21 cellular contexts compared by ENCODE assay signal in genomic region chr11:3986301-3986700, GRCh38.
DNase-seq lines count a peak whose midpoint lies in the region; ATAC-seq and TF ChIP-seq lines count a peak whose summit lies in the region.
"Had no signal": no experiment of that assay in that cellular context is flagged by ENCODE, and none has a peak within 500 bp of the region (broad histone marks: within the 10 kb centered on the region; RNA-seq: fewer than 3 reads in every experiment).

No MANE protein-coding gene starts in this region.

- H3K9me3 ChIP-seq in CD4-positive, CD25-positive, alpha-beta regulatory T cell (ENCODE audit: control insufficient read depth in 2 of 2, low read length in 2 of 2) = no peaks in the 10 kb centered on the region
- H3K9me3 ChIP-seq in CD4-positive, alpha-beta memory T cell (ENCODE audit: control insufficient read depth in 1 of 2, low read length in 2 of 2) = no peaks in the 10 kb centered on the region
- H3K9me3 ChIP-seq in ascending aorta = no peaks in the 10 kb centered on the region
- H3K9me3 ChIP-seq: Peyer's patch, SJSA1 had no signal

- no peaks in the 10 kb centered on the region for H3K27me3 ChIP-seq in CD4-positive, CD25-positive, alpha-beta regulatory T cell (ENCODE audit: control insufficient read depth, insufficient read depth, low read length)
- H3K27me3 ChIP-seq in CD4-positive, alpha-beta memory T cell (ENCODE audit: insufficient read depth, low read length) = no peaks in the 10 kb centered on the region
- no peaks in the 10 kb centered on the region for H3K27me3 ChIP-seq in ascending aorta
- H3K27me3 ChIP-seq: Peyer's patch, SJSA1 had no signal

- H3K9me3 Mint-ChIP-seq in CD4-positive, CD25-positive, alpha-beta regulatory T cell = peaks cover 0 to 3% (median 0%) of the 10 kb centered on the region in 7 donors
- H3K9me3 Mint-ChIP-seq in CD4-positive, alpha-beta memory T cell = no peaks in the 10 kb centered on the region
- no peaks in the 10 kb centered on the region for H3K9me3 Mint-ChIP-seq in activated T-helper 17 cell treated with anti-CD3 and anti-CD28 coated beads, Interleukin-2, amount 50 U/mL, for 72 hours
- H3K9me3 Mint-ChIP-seq in naive thymus-derived CD8-positive, alpha-beta T cell = peaks cover 0 to 2% (median 0%) of the 10 kb centered on the region in 9 donors

- CTCF ChIA-PET in CD4-positive, alpha-beta memory T cell (lab: Charles Lee; ENCODE audit: partially characterized antibody) = interaction anchor here (1.1 to 1.5 kb wide), 3 partner anchors 18 to 137 kb away, joined by 3 to 4 read pairs (median 4); no protein-coding TSS in a partner anchor

- H3K4me3 Mint-ChIP-seq in CD4-positive, CD25-positive, alpha-beta regulatory T cell = no peak overlapping the region
- peak overlapping the region in 1 of 8 donors; percentile 2 for H3K4me3 Mint-ChIP-seq in CD4-positive, alpha-beta memory T cell
- no peak overlapping the region for H3K4me3 Mint-ChIP-seq in activated T-helper 17 cell treated with anti-CD3 and anti-CD28 coated beads, Interleukin-2, amount 50 U/mL, for 72 hours
- no peak overlapping the region for H3K4me3 Mint-ChIP-seq in naive thymus-derived CD8-positive, alpha-beta T cell

- peaks cover 14% of the 10 kb centered on the region for H3K36me3 ChIP-seq in CD4-positive, CD25-positive, alpha-beta regulatory T cell (ENCODE audit: control insufficient read depth, insufficient read depth, low read length)
- H3K36me3 ChIP-seq in CD4-positive, alpha-beta memory T cell (ENCODE audit: insufficient read depth, low read length) = no peaks in the 10 kb centered on the region
- H3K36me3 ChIP-seq in ascending aorta = no peaks in the 10 kb centered on the region
- H3K36me3 ChIP-seq: Peyer's patch, SJSA1 had no signal

- no peak for TF ChIP-seq CTCF in ascending aorta (IDR thresholded peaks at IDR 0.05)

- peaks cover 14% of the 10 kb centered on the region for H3K36me3 Mint-ChIP-seq in CD4-positive, CD25-positive, alpha-beta regulatory T cell
- H3K36me3 Mint-ChIP-seq in CD4-positive, alpha-beta memory T cell = peaks cover 8% of the 10 kb centered on the region in 2 donors
- H3K36me3 Mint-ChIP-seq in activated T-helper 17 cell treated with anti-CD3 and anti-CD28 coated beads, Interleukin-2, amount 50 U/mL, for 72 hours (ENCODE audit: low read depth) = peaks cover 23% of the 10 kb centered on the region
- H3K36me3 Mint-ChIP-seq in naive thymus-derived CD8-positive, alpha-beta T cell = peaks cover 0 to 4% (median 0%) of the 10 kb centered on the region in 3 donors

- intact Hi-C loops in CD4-positive, alpha-beta memory T cell (cut with micrococcal nuclease) = no loop called here
- intact Hi-C loops in ascending aorta (cut with DNase I) = no loop called here

- POLR2A ChIA-PET in CD4-positive, alpha-beta memory T cell (lab: Charles Lee; ENCODE audit: partially characterized antibody) = interaction anchor here (0.7 to 1.7 kb wide), 2 partner anchors 130 to 132 kb away, joined by 3 to 5 read pairs; no protein-coding TSS in a partner anchor
- POLR2A ChIA-PET in naive thymus-derived CD8-positive, alpha-beta T cell (lab: Charles Lee) = interaction anchor here (0.7 kb wide), 1 partner anchor 145 kb away, joined by 3 read pairs; no protein-coding TSS in a partner anchor

- no peak for DNase-seq in CD4-positive, CD25-positive, alpha-beta regulatory T cell
- DNase-seq in CD4-positive, alpha-beta memory T cell = no peak
- DNase-seq in naive thymus-derived CD8-positive, alpha-beta T cell = no peak
- DNase-seq in ascending aorta (ENCODE audit: low spot score in 2 of 2) = no peak
- DNase-seq: ACHN; GOT3; Kasumi-1; MM.1S; NCI-H1092; NCI-H1436 treated with DMSO at 0.1 percent for 48 hours; NCI-H2029 treated with DMSO at 0.1 percent for 48 hours; NCI-H2171 treated with DMSO at 0.1 percent for 48 hours; NCI-H446 treated with DMSO at 0.1 percent for 48 hours; NK-92 treated with Interleukin-12 subunit alpha and Interleukin-12 subunit beta, amount 100 ng/mL, for 24 hours; Peyer's patch had no signal

- peak overlapping the region; percentile 37 to 85 (median 57) for H3K27ac Mint-ChIP-seq in CD4-positive, CD25-positive, alpha-beta regulatory T cell
- peak overlapping the region in 5 of 7 donors; percentile 5 to 60 (median 48) for H3K27ac Mint-ChIP-seq in CD4-positive, alpha-beta memory T cell
- peak overlapping the region; percentile 18 for H3K27ac Mint-ChIP-seq in activated T-helper 17 cell treated with anti-CD3 and anti-CD28 coated beads, Interleukin-2, amount 50 U/mL, for 72 hours
- peak overlapping the region; percentile 44 to 95 (median 80) for H3K27ac Mint-ChIP-seq in naive thymus-derived CD8-positive, alpha-beta T cell

- H3K27ac ChIP-seq in CD4-positive, CD25-positive, alpha-beta regulatory T cell (ENCODE audit: insufficient read depth, low read length, poor library complexity, severe bottlenecking) = no peak overlapping the region
- no peak overlapping the region for H3K27ac ChIP-seq in CD4-positive, alpha-beta memory T cell (ENCODE audit: low read depth, low read length)
- no peak overlapping the region for H3K27ac ChIP-seq in ascending aorta
- H3K27ac ChIP-seq: C4-2B, Peyer's patch, SJSA1 had no signal

- H3K4me1 Mint-ChIP-seq in CD4-positive, CD25-positive, alpha-beta regulatory T cell = peaks cover 24 to 80% (median 55%) of the 10 kb centered on the region in 4 donors
- H3K4me1 Mint-ChIP-seq in CD4-positive, alpha-beta memory T cell = peaks cover 62 to 93% (median 74%) of the 10 kb centered on the region in 4 donors
- peaks cover 49% of the 10 kb centered on the region for H3K4me1 Mint-ChIP-seq in activated T-helper 17 cell treated with anti-CD3 and anti-CD28 coated beads, Interleukin-2, amount 50 U/mL, for 72 hours
- peaks cover 44 to 95% (median 93%) of the 10 kb centered on the region in 4 donors for H3K4me1 Mint-ChIP-seq in naive thymus-derived CD8-positive, alpha-beta T cell

- H3K4me1 ChIP-seq in CD4-positive, CD25-positive, alpha-beta regulatory T cell (ENCODE audit: control insufficient read depth, insufficient read depth, low read length, poor library complexity, severe bottlenecking) = peaks cover 14% of the 10 kb centered on the region
- H3K4me1 ChIP-seq in CD4-positive, alpha-beta memory T cell (ENCODE audit: insufficient read depth, low read length) = peaks cover 67% of the 10 kb centered on the region
- H3K4me1 ChIP-seq in ascending aorta = peaks cover 0 to 6% of the 10 kb centered on the region in 2 donors
- H3K4me1 ChIP-seq: SJSA1 had no signal

- ATAC-seq in CD4-positive, CD25-positive, alpha-beta regulatory T cell (ENCODE audit: low read depth in 2 of 2) = no peak
- no peak for ATAC-seq in activated T-helper 17 cell treated with anti-CD3 and anti-CD28 coated beads, Interleukin-2, amount 50 U/mL, for 72 hours (replicated peaks)
- ATAC-seq in naive thymus-derived CD8-positive, alpha-beta T cell = no peak
- ATAC-seq in GM19455 (IDR thresholded peaks at IDR 0.05; ENCODE audit: unreplicated experiment) = no peak
- ATAC-seq in HG03439 (IDR thresholded peaks at IDR 0.05; ENCODE audit: unreplicated experiment) = no peak
- ATAC-seq: HCT116 had no signal

- H3K27me3 Mint-ChIP-seq in CD4-positive, CD25-positive, alpha-beta regulatory T cell = no peaks in the 10 kb centered on the region
- H3K27me3 Mint-ChIP-seq in CD4-positive, alpha-beta memory T cell = no peaks in the 10 kb centered on the region
- no peaks in the 10 kb centered on the region for H3K27me3 Mint-ChIP-seq in activated T-helper 17 cell treated with anti-CD3 and anti-CD28 coated beads, Interleukin-2, amount 50 U/mL, for 72 hours
- no peaks in the 10 kb centered on the region for H3K27me3 Mint-ChIP-seq in naive thymus-derived CD8-positive, alpha-beta T cell

- H3K4me3 ChIP-seq in CD4-positive, CD25-positive, alpha-beta regulatory T cell (ENCODE audit: low read depth, low read length) = no peak overlapping the region
- H3K4me3 ChIP-seq in CD4-positive, alpha-beta memory T cell (ENCODE audit: low read length in 2 of 2) = no peak overlapping the region
- no peak overlapping the region for H3K4me3 ChIP-seq in ascending aorta
- H3K4me3 ChIP-seq: Peyer's patch, SJSA1 had no signal

Comparison
In these comparisons a context has a peak if more than half of its experiments do, and no peak if none do; other contexts are left out.
1. H3K27ac Mint-ChIP-seq: peak in every context shown above with its lines; median percentile 80 in naive thymus-derived CD8-positive, alpha-beta T cell; 57 in CD4-positive, CD25-positive, alpha-beta regulatory T cell; 48 in CD4-positive, alpha-beta memory T cell; 18 in activated T-helper 17 cell treated with anti-CD3 and anti-CD28 coated beads, Interleukin-2, amount 50 U/mL, for 72 hours.